Comparison of ENCODE assay signal across 1 cellular context in genomic region chr1:8598060-8598724, GRCh38.
A peak's percentile ranks its signal among the peaks of the same experiment; 100 is the strongest.
TF ChIP-seq lines count a peak whose summit lies in the region.

No MANE protein-coding gene starts in this region.

TF ChIP-seq in HEK293, 187 proteins besides CTCF, POLR2A, EP300 and RAD21 (continued from another document):
- TF ChIP-seq ZBTB49 (tag by site-specific recombination; IDR thresholded peaks at IDR 0.05; ENCODE audit: low read depth) (no peak), ZNF639 (tag by site-specific recombination; IDR thresholded peaks at IDR 0.05) (no peak), GLI4 (tag by site-specific recombination; IDR thresholded peaks at IDR 0.05) (no peak), SP7 (tag by site-specific recombination; IDR thresholded peaks at IDR 0.05) (no peak), ZNF660 (tag by site-specific recombination; IDR thresholded peaks at IDR 0.05) (0 out of 2 replicates have a peak, but pooled peaks have one; percentile 24), SP2 (tag by site-specific recombination; IDR thresholded peaks at IDR 0.05) (no peak)
